Comparison of ENCODE assay signal across 1 cellular context in genomic region chr2:20208487-20208882, GRCh38.
A peak's percentile ranks its signal among the peaks of the same experiment; 100 is the strongest.
TF ChIP-seq lines count a peak whose summit lies in the region.

No MANE protein-coding gene starts in this region.

TF ChIP-seq in GM12878, 131 proteins besides CTCF, POLR2A, EP300 and RAD21:
- TF ChIP-seq IRF3 (IDR thresholded peaks at IDR 0.05): no peak
- peak; percentile 35; the same call in 1 of the 2 replicates for TF ChIP-seq EED (IDR thresholded peaks at IDR 0.05; ENCODE audit: low read depth)
